Comparison of ENCODE assay signal across 15 cellular contexts in genomic region chr3:177329854-177330253, GRCh38.
DNase-seq lines count a peak whose midpoint lies in the region; ATAC-seq, FAIRE-seq and TF ChIP-seq lines count a peak whose summit lies in the region.
"Had no signal": no experiment of that assay in that cellular context is flagged by ENCODE, and none has a peak within 500 bp of the region (broad histone marks: within the 10 kb centered on the region; RNA-seq: fewer than 3 reads in every experiment).

No MANE protein-coding gene starts in this region.

- no peaks in the 10 kb centered on the region for H4K20me1 ChIP-seq in HepG2 (ENCODE audit: insufficient read depth, low read length)

- no peak overlapping the region for H3K4me3 ChIP-seq in right lobe of liver
- no peak overlapping the region for H3K4me3 ChIP-seq in HepG2 (replicated peaks in 1 of 3; ENCODE audit: insufficient read depth in 1 of 3, low read depth in 2 of 3, low read length in 3 of 3)
- H3K4me3 ChIP-seq in psoas muscle: no peak overlapping the region
- H3K4me3 ChIP-seq: A549 had no signal

- H3K36me3 ChIP-seq in right lobe of liver: no peaks in the 10 kb centered on the region
- H3K36me3 ChIP-seq in HepG2 (replicated peaks in 1 of 2; ENCODE audit: control insufficient read depth in 1 of 2, insufficient read depth in 2 of 2, low read length in 2 of 2): no peaks in the 10 kb centered on the region
- no peaks in the 10 kb centered on the region for H3K36me3 ChIP-seq in psoas muscle (ENCODE audit: insufficient read depth in 1 of 2, low read depth in 1 of 2)

- in situ Hi-C loops in HepG2 (cut with HindIII; ENCODE audit: extremely low pct_ligation_motif_present, low pct_unique_long_range_greater_than_20kb): no loop called here

- intact Hi-C loops in right lobe of liver (cut with DNase I): no loop called here
- intact Hi-C loops in HepG2 (cut with micrococcal nuclease; ENCODE audit: unreplicated experiment): no loop called here
- intact Hi-C loops in left ventricle myocardium superior (cut with micrococcal nuclease): no loop called here
- intact Hi-C loops in psoas muscle (cut with DNase I): loop anchor here in 1 of 2 donors (5.0 to 10.0 kb wide), 2 partner anchors 38 to 395 kb away; no protein-coding TSS in a partner anchor

- no peak for TF ChIP-seq CTCF in right lobe of liver (IDR thresholded peaks at IDR 0.05)
- TF ChIP-seq CTCF in HepG2 (CRISPR knock-in tag; IDR thresholded peaks at IDR 0.05): no peak
- TF ChIP-seq CTCF in psoas muscle (IDR thresholded peaks at IDR 0.05): no peak

- no peak for TF ChIP-seq EP300 in HepG2 (IDR thresholded peaks at IDR 0.05; ENCODE audit: low read depth in 2 of 2, low read length in 2 of 2)
- TF ChIP-seq EP300 in HepG2 (CRISPR knock-in tag; IDR thresholded peaks at IDR 0.05; ENCODE audit: borderline replicate concordance): no peak

- no peak overlapping the region for H3K4me2 ChIP-seq in HepG2 (ENCODE audit: low read depth, low read length)
- H3K4me2 ChIP-seq: A549 had no signal

- H2AFZ ChIP-seq in HepG2 (ENCODE audit: low read length): no peak overlapping the region

- WGBS in right lobe of liver (ENCODE audit: insufficient coverage, low coverage, low lambda C conversion rate, missing lambda C conversion rate): 80% methylated on average over 3 of the region's 3 CpGs
- 88% methylated on average over 3 of the region's 3 CpGs for WGBS in HepG2 (ENCODE audit: low lambda C conversion rate)
- 28 to 36% (median 34%) methylated on average over 3 of the region's 3 CpGs for WGBS in psoas muscle, 3 donors

- POLR2A ChIA-PET in HepG2 (lab: Yijun Ruan, JAX): no interaction called here

- TF ChIP-seq RAD21 in HepG2 (CRISPR knock-in tag; IDR thresholded peaks at IDR 0.05): no peak

- CTCF ChIA-PET in HepG2 (lab: Yijun Ruan, JAX; ENCODE audit: low intra/inter-chr PET ratio, low total read pairs): no interaction called here

- H3K79me2 ChIP-seq in HepG2 (ENCODE audit: insufficient read depth, low read length): no peaks in the 10 kb centered on the region

- BruUV-seq in HepG2 (replicated peaks; lab: Mats Ljungman, UMichigan): no TSS peak

- ATAC-seq in right lobe of liver (peak in 3 of 4 donors; percentile 17 to 82 (median 48)), HepG2 (no peak), left ventricle myocardium superior (peak; percentile 64), psoas muscle (peak; percentile 79 to 86 (median 86)), HG02852 (IDR thresholded peaks at IDR 0.05; ENCODE audit: unreplicated experiment) (no peak), HG02970 (IDR thresholded peaks at IDR 0.05; ENCODE audit: low FRiP score, unreplicated experiment) (no peak)
- ATAC-seq: A549 had no signal

- TF ChIP-seq POLR2A in right lobe of liver (IDR thresholded peaks at IDR 0.05) (no peak), HepG2 (IDR thresholded peaks at IDR 0.05; ENCODE audit: insufficient read depth in 1 of 2, low read depth in 2 of 2, low read length in 2 of 2) (no peak)

- FAIRE-seq in HepG2 (lab: Jason Lieb, UNC): no peak
- FAIRE-seq: A549, RCC 7860 had no signal

- DNase-seq in right lobe of liver: no peak
- no peak for DNase-seq in HepG2 (ENCODE audit: low spot score)
- DNase-seq in left ventricle myocardium superior: no peak
- no peak for DNase-seq in psoas muscle
- no peak for DNase-seq in NCI-H510A (lab: John Stamatoyannopoulos, UW)
- DNase-seq: COR-L47, DMS53, H7, NCI-H1417 treated with DMSO at 0.1 percent for 48 hours, NCI-H2029, NCI-H510A treated with DMSO at 0.1 percent for 48 hours had no signal

- H3K4me1 ChIP-seq in right lobe of liver (no peaks in the 10 kb centered on the region), HepG2 (ENCODE audit: insufficient read depth, low read length) (peaks cover 21% of the 10 kb centered on the region), psoas muscle (peaks cover 21% of the 10 kb centered on the region)
- H3K4me1 ChIP-seq: A549 had no signal

- H3K9me3 ChIP-seq in right lobe of liver (no peaks in the 10 kb centered on the region), HepG2 (ENCODE audit: low read length) (no peaks in the 10 kb centered on the region), psoas muscle (no peaks in the 10 kb centered on the region)
- H3K9me3 ChIP-seq: A549 had no signal

- no peaks in the 10 kb centered on the region for H3K27me3 ChIP-seq in right lobe of liver
- no peaks in the 10 kb centered on the region for H3K27me3 ChIP-seq in HepG2 (ENCODE audit: control insufficient read depth in 1 of 2, insufficient read depth in 2 of 2, low read length in 2 of 2)
- H3K27me3 ChIP-seq in psoas muscle (ENCODE audit: insufficient read depth in 3 of 3, low read length in 2 of 3): no peaks in the 10 kb centered on the region

- no peak overlapping the region for H3K9ac ChIP-seq in HepG2 (ENCODE audit: insufficient read depth, low read depth, low read length)

- H3K27ac ChIP-seq in right lobe of liver (no peak overlapping the region), HepG2 (ENCODE audit: extremely low read length, insufficient read depth, low read length) (no peak overlapping the region), psoas muscle (peak overlapping the region; percentile 18)
- H3K27ac ChIP-seq: A549 had no signal

TF ChIP-seq in HepG2, 621 proteins besides CTCF, POLR2A, EP300 and RAD21:
- TF ChIP-seq CC2D1A (CRISPR knock-in tag; IDR thresholded peaks at IDR 0.05) (no peak), RELA (CRISPR knock-in tag; IDR thresholded peaks at IDR 0.05) (no peak), ZNF275 (CRISPR knock-in tag; IDR thresholded peaks at IDR 0.05; ENCODE audit: borderline replicate concordance) (no peak)
TF ChIP-seq in HepG2: peak in this region for 0.

Comparison
In these comparisons a context has a peak if more than half of its experiments do, and no peak if none do; other contexts are left out.
1. ATAC-seq: peak in right lobe of liver (3 of 4), left ventricle myocardium superior (single experiment) and psoas muscle (4 of 4); none in HepG2 (single experiment), HG02852 (single experiment) and HG02970 (single experiment).